In genomic region chr10:99430116-99430450, GRCh38 we compare ENCODE assay signal across 8 cellular contexts. TPM values are rescaled to one million over a fixed set of nuclear protein-coding genes. Genes with fewer than 3 reads are reported as not detected.
DNase-seq lines count a peak whose midpoint lies in the region; ATAC-seq and TF ChIP-seq lines count a peak whose summit lies in the region.

No MANE protein-coding gene starts in this region.

- H3K27ac Mint-ChIP-seq in activated CD4-positive, alpha-beta T cell treated with anti-CD3 and anti-CD28 coated beads, Interleukin-2, amount 10 ng/mL, durations not matched to agents 7 days and 5 days, result peak overlapping the region; percentile 97

- H3K4me3 ChIP-seq in astrocyte of the spinal cord (ENCODE audit: low read depth, low read length) (peak overlapping the region; percentile 98), liver (ENCODE audit: low read depth in 1 of 3, low read length in 3 of 3) (peak overlapping the region; percentile 67 to 96 (median 77)), transverse colon (peak overlapping the region; percentile 66 to 92 (median 78))

- peaks cover 6% of the 10 kb centered on the region for H3K36me3 Mint-ChIP-seq in activated CD4-positive, alpha-beta T cell treated with anti-CD3 and anti-CD28 coated beads, Interleukin-2, amount 10 ng/mL, durations not matched to agents 7 days and 5 days (ENCODE audit: low read depth)

- H3K27me3 Mint-ChIP-seq in activated CD4-positive, alpha-beta T cell treated with anti-CD3 and anti-CD28 coated beads, Interleukin-2, amount 10 ng/mL, durations not matched to agents 7 days and 5 days, result no peaks in the 10 kb centered on the region

- TF ChIP-seq CTCF in astrocyte of the spinal cord (IDR thresholded peaks at IDR 0.05; ENCODE audit: low read depth, low read length) (no peak), liver (IDR thresholded peaks at IDR 0.05; ENCODE audit: low read depth, low read length, missing input control) (no peak), transverse colon (IDR thresholded peaks at IDR 0.05) (no peak)

- no peak for TF ChIP-seq POLR2A in transverse colon (IDR thresholded peaks at IDR 0.05)

- H3K9me3 ChIP-seq in liver (ENCODE audit: control insufficient read depth in 4 of 4, low read length in 3 of 4) (no peaks in the 10 kb centered on the region), transverse colon (no peaks in the 10 kb centered on the region)

- H3K36me3 ChIP-seq in liver (ENCODE audit: control insufficient read depth in 4 of 4, insufficient read depth in 3 of 4, low read depth in 1 of 4, low read length in 3 of 4) (peaks cover 0 to 9% (median 7%) of the 10 kb centered on the region in 4 donors), transverse colon (peaks cover 0 to 8% (median 3%) of the 10 kb centered on the region in 4 donors)

- CTCF ChIA-PET in activated CD4-positive, alpha-beta T cell treated with anti-CD3 and anti-CD28 coated beads, Interleukin-2, amount 10 ng/mL, durations not matched to agents 7 days and 5 days (lab: Charles Lee), result interaction anchor here (1.1 kb wide), 1 partner anchor 185 kb away, joined by 3 read pairs; no protein-coding TSS in a partner anchor

- H3K27me3 ChIP-seq in liver (ENCODE audit: control insufficient read depth in 4 of 4, insufficient read depth in 4 of 4, low read length in 3 of 4) (no peaks in the 10 kb centered on the region), transverse colon (no peaks in the 10 kb centered on the region)

- H3K4me1 ChIP-seq in liver (ENCODE audit: control insufficient read depth in 4 of 4, insufficient read depth in 4 of 4, low read length in 3 of 4) (peaks cover 6 to 47% (median 39%) of the 10 kb centered on the region in 4 donors), transverse colon (peaks cover 12 to 52% (median 20%) of the 10 kb centered on the region in 4 donors)

- POLR2A ChIA-PET in activated CD4-positive, alpha-beta T cell treated with anti-CD3 and anti-CD28 coated beads, Interleukin-2, amount 10 ng/mL, durations not matched to agents 7 days and 5 days (lab: Charles Lee), result interaction anchor here (0.6 kb wide), 1 partner anchor 336 kb away, joined by 3 read pairs; no protein-coding TSS in a partner anchor

- intact Hi-C loops in transverse colon (cut with DNase I; ENCODE audit: low total_unique reads), result loop anchor here (5.0 kb wide), 2 partner anchors 107 to 182 kb away; no protein-coding TSS in a partner anchor

- no peaks in the 10 kb centered on the region for H3K9me3 Mint-ChIP-seq in activated CD4-positive, alpha-beta T cell treated with anti-CD3 and anti-CD28 coated beads, Interleukin-2, amount 10 ng/mL, durations not matched to agents 7 days and 5 days

- in situ Hi-C loops in astrocyte of the spinal cord (cut with HindIII; ENCODE audit: low sequenced_read_pairs) (no loop called here), transverse colon (cut with MboI; ENCODE audit: low pct_ligation_motif_present in 1 of 4, low pct_unique_long_range_greater_than_20kb in 1 of 4, low sequenced_read_pairs in 3 of 4) (loop anchor here (10.0 kb wide), 2 partner anchors 95 to 185 kb away; no protein-coding TSS in a partner anchor)

- TF ChIP-seq EP300 in transverse colon (IDR thresholded peaks at IDR 0.05; ENCODE audit: low read depth), result no peak

- H3K27ac ChIP-seq in liver (ENCODE audit: low read depth in 1 of 2, low read length in 2 of 2), result peak overlapping the region; percentile 88 to 89
- peak overlapping the region; percentile 91 to 99 (median 98) for H3K27ac ChIP-seq in transverse colon

- ATAC-seq in HG03196 (IDR thresholded peaks at IDR 0.05; ENCODE audit: unreplicated experiment) (peak; percentile 5), HG03354 (IDR thresholded peaks at IDR 0.05; ENCODE audit: poor library complexity, severe bottlenecking, unreplicated experiment) (no peak)

- no peak for TF ChIP-seq RAD21 in liver (IDR thresholded peaks at IDR 0.05)

- H3K4me1 Mint-ChIP-seq in activated CD4-positive, alpha-beta T cell treated with anti-CD3 and anti-CD28 coated beads, Interleukin-2, amount 10 ng/mL, durations not matched to agents 7 days and 5 days, result peaks cover 37% of the 10 kb centered on the region

- H3K9ac ChIP-seq in liver (ENCODE audit: low read depth in 1 of 2, low read length in 2 of 2), result peak overlapping the region; percentile 86 to 95

- 4% methylated on average over 14 of the region's 14 CpGs for WGBS in liver
- 5% methylated on average over 14 of the region's 14 CpGs; no CpG with 5 or more reads in 1 of the 2 donors for WGBS in transverse colon (ENCODE audit: low coverage in 1 of 2), 2 donors

- no peak for DNase-seq in activated CD4-positive, alpha-beta T cell treated with anti-CD3 and anti-CD28 coated beads, Interleukin-2, amount 10 ng/mL, durations not matched to agents 7 days and 5 days
- no peak for DNase-seq in activated CD4-positive, alpha-beta T cell treated with anti-CD3 and anti-CD28 coated beads, Interleukin-2, amount 50 U/mL, for 4 hours
- DNase-seq in astrocyte of the spinal cord (ENCODE audit: low read depth, low spot score), result peak; percentile 5
- DNase-seq in transverse colon, result no peak
- no peak for DNase-seq in NCI-H2196 treated with DMSO at 0.1 percent for 48 hours (lab: John Stamatoyannopoulos, UW; ENCODE audit: unreplicated experiment)

- H3K4me3 Mint-ChIP-seq in activated CD4-positive, alpha-beta T cell treated with anti-CD3 and anti-CD28 coated beads, Interleukin-2, amount 10 ng/mL, durations not matched to agents 7 days and 5 days, result peak overlapping the region; percentile 100

TF ChIP-seq in liver, 16 proteins besides CTCF, POLR2A, EP300 and RAD21:
- no peak for TF ChIP-seq YY1 (IDR thresholded peaks at IDR 0.05)
- no peak for TF ChIP-seq HNF4G (IDR thresholded peaks at IDR 0.05)
- TF ChIP-seq, protein P1, sequence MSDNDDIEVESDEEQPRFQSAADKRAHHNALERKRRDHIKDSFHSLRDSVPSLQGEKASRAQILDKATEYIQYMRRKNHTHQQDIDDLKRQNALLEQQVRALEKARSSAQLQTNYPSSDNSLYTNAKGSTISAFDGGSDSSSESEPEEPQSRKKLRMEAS (IDR thresholded peaks at IDR 0.05), result no peak
- no peak for TF ChIP-seq RXRA (IDR thresholded peaks at IDR 0.05)
- TF ChIP-seq SP1 (IDR thresholded peaks at IDR 0.05), result no peak
- no peak for TF ChIP-seq HNF4A (conservative IDR thresholded peaks at IDR 0.05)
- no peak for TF ChIP-seq ZBTB33 (IDR thresholded peaks at IDR 0.05)
- no peak for TF ChIP-seq FOXA1 (IDR thresholded peaks at IDR 0.05)
- TF ChIP-seq FOXA2 (IDR thresholded peaks at IDR 0.05), result no peak
- no peak for TF ChIP-seq NR2F2 (IDR thresholded peaks at IDR 0.05)
- no peak for TF ChIP-seq EGR1 (IDR thresholded peaks at IDR 0.05; ENCODE audit: low read depth in 2 of 2)
- no peak for TF ChIP-seq JUND (IDR thresholded peaks at IDR 0.05)
- no peak for TF ChIP-seq ATF3 (IDR thresholded peaks at IDR 0.05)

RNA-seq across cellular contexts. Expression of gene GOT1, which starts 0.3 kb away (rescaled TPM):
- total RNA-seq in activated CD4-positive, alpha-beta T cell treated with anti-CD3 and anti-CD28 coated beads, Interleukin-2, amount 10 ng/mL, durations not matched to agents 7 days and 5 days, result 10 to 100 TPM; 26.1 to 33.2 TPM
- total RNA-seq in liver (100 to 1,000 TPM in 1 of 2 donors, 10 to 100 TPM in 1; 73.5 to 137 TPM), transverse colon (10 to 100 TPM; 54.5 to 94.3 (median 82.3) TPM)
- polyA plus RNA-seq in liver, result 100 to 1,000 TPM; 109 to 271 TPM
